Comparison of ENCODE assay signal across 27 cellular contexts in genomic region chr11:27532652-27533325, GRCh38. TPM values are rescaled to one million over a fixed set of nuclear protein-coding genes. Genes with fewer than 3 reads are reported as not detected.
DNase-seq lines count a peak whose midpoint lies in the region; ATAC-seq and TF ChIP-seq lines count a peak whose summit lies in the region.
"Had no signal": no experiment of that assay in that cellular context is flagged by ENCODE, and none has a peak within 500 bp of the region (broad histone marks: within the 10 kb centered on the region; RNA-seq: fewer than 3 reads in every experiment).

No MANE protein-coding gene starts in this region.

- CTCF ChIA-PET in MCF 10A (lab: Yijun Ruan, JAX), result interaction anchor here (0.5 to 0.6 kb wide), 2 partner anchors 31 to 285 kb away, joined by 3 to 4 read pairs; no protein-coding TSS in a partner anchor

- H3K36me3 ChIP-seq in breast epithelium (no peaks in the 10 kb centered on the region), adipocyte (ENCODE audit: control insufficient read depth, insufficient read depth, low read length, severe bottlenecking) (no peaks in the 10 kb centered on the region), upper lobe of right lung (no peaks in the 10 kb centered on the region), brain microvascular endothelial cell (replicated peaks) (no peaks in the 10 kb centered on the region)
- H3K36me3 ChIP-seq: BLaER1 treated with 17β-estradiol and CSF1 and Interleukin-3, amounts not matched to agents 10 nM and 100 nM; Peyer's patch; SJCRH30; uterus had no signal

- H3K9me3 ChIP-seq in breast epithelium (no peaks in the 10 kb centered on the region), adipocyte (ENCODE audit: control insufficient read depth, low read length) (no peaks in the 10 kb centered on the region), upper lobe of right lung (no peaks in the 10 kb centered on the region)
- H3K9me3 ChIP-seq: BLaER1 treated with 17β-estradiol and CSF1 and Interleukin-3, amounts not matched to agents 10 nM and 100 nM; Peyer's patch; SJCRH30; uterus had no signal

- H3K27ac ChIP-seq in breast epithelium (no peak overlapping the region), upper lobe of right lung (no peak overlapping the region), brain microvascular endothelial cell (no peak overlapping the region)
- H3K27ac ChIP-seq: BLaER1 treated with 17β-estradiol and CSF1 and Interleukin-3, amounts not matched to agents 10 nM and 100 nM; Peyer's patch; SJCRH30; uterus had no signal

- POLR2A ChIA-PET in MCF 10A (lab: Yijun Ruan, JAX), result interaction anchor here (1.0 to 1.2 kb wide), 2 partner anchors 11 to 26 kb away, joined by 3 to 4 read pairs; partner anchors contain the start of gene LIN7C

- TF ChIP-seq POLR2A in breast epithelium (IDR thresholded peaks at IDR 0.05), result no peak

- intact Hi-C loops in MCF 10A (cut with micrococcal nuclease), result no loop called here
- intact Hi-C loops in breast epithelium (cut with DNase I; ENCODE audit: low total_unique reads), result no loop called here
- intact Hi-C loops in upper lobe of right lung (cut with DNase I), result no loop called here

- no peak overlapping the region for H3K27ac Mint-ChIP-seq in MCF 10A (ENCODE audit: low read depth, unreplicated experiment)
- H3K27ac Mint-ChIP-seq: naive thymus-derived CD8-positive, alpha-beta T cell; T-cell had no signal

- H3K4me3 Mint-ChIP-seq in MCF 10A (ENCODE audit: unreplicated experiment), result no peak overlapping the region
- H3K4me3 Mint-ChIP-seq: naive thymus-derived CD8-positive, alpha-beta T cell; T-cell had no signal

- H3K27me3 ChIP-seq in breast epithelium, result no peaks in the 10 kb centered on the region
- H3K27me3 ChIP-seq in adipocyte (replicated peaks; ENCODE audit: control insufficient read depth, insufficient read depth, low read length), result no peaks in the 10 kb centered on the region
- H3K27me3 ChIP-seq in upper lobe of right lung, result no peaks in the 10 kb centered on the region
- H3K27me3 ChIP-seq in brain microvascular endothelial cell (replicated peaks), result no peaks in the 10 kb centered on the region
- H3K27me3 ChIP-seq: BLaER1 treated with 17β-estradiol and CSF1 and Interleukin-3, amounts not matched to agents 10 nM and 100 nM; Peyer's patch; SJCRH30; uterus had no signal

- peaks cover 11% of the 10 kb centered on the region for H3K4me1 Mint-ChIP-seq in MCF 10A (ENCODE audit: insufficient read depth, unreplicated experiment)
- H3K4me1 Mint-ChIP-seq: T-cell had no signal

- in situ Hi-C loops in brain microvascular endothelial cell (cut with HindIII; ENCODE audit: low pct_ligation_motif_present, low sequenced_read_pairs), result no loop called here

- peak; percentile 45 for DNase-seq in MCF 10A (ENCODE audit: unreplicated experiment)
- DNase-seq in breast epithelium (ENCODE audit: low spot score in 2 of 2), result no peak
- DNase-seq in adipocyte (ENCODE audit: low read depth), result peak; percentile 17
- DNase-seq in fibroblast of peridontal ligament (ENCODE audit: extremely low read depth), result peak; percentile 19
- no peak for DNase-seq in upper lobe of right lung
- DNase-seq in NCI-H446 (lab: John Stamatoyannopoulos, UW), result no peak
- no peak for DNase-seq in brain microvascular endothelial cell
- DNase-seq: activated CD4-positive, alpha-beta T cell treated with anti-CD3 and anti-CD28 coated beads for 1 hour; activated naive CD4-positive, alpha-beta T cell; amniotic stem cell; caudate nucleus; dermis blood vessel endothelial cell; DND-41; KBM-7; naive thymus-derived CD8-positive, alpha-beta T cell; NCI-H1694; NCI-H2171; NCI-H524; occipital lobe; Peyer's patch; retina; SJCRH30; T-cell; uterus had no signal

- H3K4me1 ChIP-seq in breast epithelium, result no peaks in the 10 kb centered on the region
- H3K4me1 ChIP-seq in adipocyte (ENCODE audit: control insufficient read depth, insufficient read depth, low read length), result peaks cover 20% of the 10 kb centered on the region
- no peaks in the 10 kb centered on the region for H3K4me1 ChIP-seq in upper lobe of right lung
- H3K4me1 ChIP-seq: Peyer's patch, SJCRH30, uterus had no signal

- peak; percentile 65 for ATAC-seq in upper lobe of right lung
- ATAC-seq in GM19324 (IDR thresholded peaks at IDR 0.05; ENCODE audit: low FRiP score, unreplicated experiment), result no peak
- ATAC-seq: left lobe of liver; naive thymus-derived CD8-positive, alpha-beta T cell; T-cell had no signal

- H3K9me3 Mint-ChIP-seq in MCF 10A (ENCODE audit: unreplicated experiment), result no peaks in the 10 kb centered on the region
- H3K9me3 Mint-ChIP-seq: naive thymus-derived CD8-positive, alpha-beta T cell; T-cell had no signal

- H3K9ac ChIP-seq in adipocyte (ENCODE audit: low read length), result no peak overlapping the region
- H3K9ac ChIP-seq: BLaER1 treated with 17β-estradiol and CSF1 and Interleukin-3, amounts not matched to agents 10 nM and 100 nM had no signal

- no peaks in the 10 kb centered on the region for H3K27me3 Mint-ChIP-seq in MCF 10A (ENCODE audit: insufficient read depth, unreplicated experiment)
- H3K27me3 Mint-ChIP-seq: naive thymus-derived CD8-positive, alpha-beta T cell had no signal

- H3K4me3 ChIP-seq in breast epithelium (no peak overlapping the region), adipocyte (ENCODE audit: low read length) (no peak overlapping the region), upper lobe of right lung (no peak overlapping the region), brain microvascular endothelial cell (ENCODE audit: low read depth, low read length) (no peak overlapping the region)
- H3K4me3 ChIP-seq: BLaER1 treated with 17β-estradiol and CSF1 and Interleukin-3, amounts not matched to agents 10 nM and 100 nM; Peyer's patch; SJCRH30; uterus had no signal

- BruUV-seq in MCF 10A (replicated peaks; lab: Mats Ljungman, UMichigan), result no TSS peak

- no peaks in the 10 kb centered on the region for H3K36me3 Mint-ChIP-seq in MCF 10A (ENCODE audit: insufficient read depth, unreplicated experiment)
- H3K36me3 Mint-ChIP-seq: T-cell had no signal

- TF ChIP-seq CTCF in MCF 10A (IDR thresholded peaks at IDR 0.05; ENCODE audit: unreplicated experiment) (no peak), breast epithelium (IDR thresholded peaks at IDR 0.05) (no peak), upper lobe of right lung (IDR thresholded peaks at IDR 0.05) (no peak), brain microvascular endothelial cell (IDR thresholded peaks at IDR 0.05; ENCODE audit: low read depth, low read length, missing control alignments) (no peak)

RNA-seq across cellular contexts. Expression of gene LIN7C, which starts 26.2 kb away (rescaled TPM):
- total RNA-seq in MCF 10A (2022), result 47.7 and 50.3 TPM in 2 replicates
- 10 to 100 TPM; 26.6 to 43.8 (median 38.0) TPM for total RNA-seq in breast epithelium
- total RNA-seq in upper lobe of right lung, result 36.5 TPM

Comparison
In these comparisons a context has a peak if more than half of its experiments do, and no peak if none do; other contexts are left out.
1. DNase-seq: peak in MCF 10A (single experiment), adipocyte (single experiment) and fibroblast of peridontal ligament (single experiment); none in breast epithelium (0 of 2), upper lobe of right lung (single experiment), NCI-H446 (0 of 2) and brain microvascular endothelial cell (single experiment).